Comparison of ENCODE assay signal across 8 cellular contexts in the genomic region with DNA sequence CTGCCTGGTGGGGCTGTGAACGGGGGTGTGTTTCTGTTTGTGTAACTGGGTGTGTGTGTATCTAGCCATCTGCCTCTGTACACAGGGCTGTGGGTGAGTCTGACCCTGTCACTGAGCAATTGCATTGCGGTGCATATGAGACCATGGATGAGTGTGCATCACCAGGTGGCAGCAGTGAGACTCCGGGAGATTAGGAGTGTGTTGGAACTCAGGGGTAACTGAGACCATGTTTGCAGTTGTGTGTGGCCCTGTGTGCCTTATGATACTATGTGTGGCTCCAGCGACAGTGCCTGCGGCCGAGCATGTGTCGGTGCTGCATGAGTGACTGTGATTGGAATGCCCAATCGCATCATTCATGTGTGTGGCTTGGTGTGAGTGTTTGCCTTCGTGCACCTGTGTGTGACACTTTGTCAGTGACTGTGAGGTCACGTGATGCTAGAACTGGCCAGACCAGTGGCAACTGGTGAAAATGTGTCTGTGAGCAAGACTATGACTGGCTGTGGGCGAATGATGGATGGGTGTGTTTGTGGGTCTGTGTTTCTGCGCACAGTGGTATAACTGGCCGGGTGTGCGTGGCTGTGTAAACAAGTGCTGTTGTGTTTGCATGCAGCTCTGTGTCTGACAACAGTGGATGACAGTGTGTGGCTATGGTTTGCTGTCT. TPM values are rescaled to one million over a fixed set of nuclear protein-coding genes. Genes with fewer than 3 reads are reported as not detected.
DNase-seq lines count a peak whose midpoint lies in the region; ATAC-seq and TF ChIP-seq lines count a peak whose summit lies in the region.

No MANE protein-coding gene starts in this region.

- H3K4me1 ChIP-seq in RWPE2 (ENCODE audit: insufficient read depth, poor library complexity, severe bottlenecking) (no peaks in the 10 kb centered on the region), heart right ventricle (peaks cover 0 to 24% (median 6%) of the 10 kb centered on the region in 9 donors)

- H3K36me3 ChIP-seq in RWPE2 (ENCODE audit: low read depth) (no peaks in the 10 kb centered on the region), heart right ventricle (peaks cover 0 to 56% (median 4%) of the 10 kb centered on the region in 9 donors)

- H3K4me3 ChIP-seq in RWPE2 (ENCODE audit: severe bottlenecking) (no peak overlapping the region), heart right ventricle (peak overlapping the region in 6 of 10 donors; percentile 17 to 51 (median 42))

- TF ChIP-seq CTCF in RWPE2 (IDR thresholded peaks at IDR 0.05; ENCODE audit: poor library complexity, severe bottlenecking) (peak; percentile 75), heart right ventricle (IDR thresholded peaks at IDR 0.05) (peak; percentile 48 to 81 (median 70))

- intact Hi-C loops in Right ventricle myocardium inferior (cut with DNase I) = loop anchor here (2.0 to 10.0 kb wide), 2 partner anchors 36 to 470 kb away; no protein-coding TSS in a partner anchor
- intact Hi-C loops in cardiac septum (cut with DNase I) = loop anchor here (10.0 kb wide), 1 partner anchor 470 kb away; no protein-coding TSS in a partner anchor
- intact Hi-C loops in heart right ventricle (cut with DNase I) = loop anchor here in 4 of 10 donors (5.0 to 10.0 kb wide), 4 partner anchors 147 to 650 kb away; no protein-coding TSS in a partner anchor
- intact Hi-C loops in posterior vena cava (cut with DNase I) = no loop called here

- DNase-seq in Right ventricle myocardium inferior (ENCODE audit: missing footprints) (peak; percentile 84), cardiac septum (ENCODE audit: low spot score) (no peak), HK-2 (ENCODE audit: unreplicated experiment) (peak; percentile 45), RWPE2 (ENCODE audit: low spot score) (no peak), amniotic epithelial cell (ENCODE audit: low read depth) (peak; percentile 47), heart right ventricle (peak; percentile 65 to 75), posterior vena cava (ENCODE audit: low spot score) (peak; percentile 90)

- H3K27me3 ChIP-seq in RWPE2 (ENCODE audit: insufficient read depth, poor library complexity, severe bottlenecking) = no peaks in the 10 kb centered on the region
- H3K27me3 ChIP-seq in heart right ventricle = no peaks in the 10 kb centered on the region

- H3K27ac ChIP-seq in RWPE2 (ENCODE audit: poor library complexity, severe bottlenecking) (no peak overlapping the region), heart right ventricle (peak overlapping the region; percentile 1 to 83 (median 56))

- peak; percentile 73 for ATAC-seq in Right ventricle myocardium inferior
- ATAC-seq in RWPE2 (ENCODE audit: low read depth) = peak; percentile 74
- ATAC-seq in heart right ventricle = peak; percentile 58 to 79 (median 77)
- ATAC-seq in GM18505 (IDR thresholded peaks at IDR 0.05; ENCODE audit: unreplicated experiment) = no peak

- no peak for TF ChIP-seq POLR2A in GM18505 (IDR thresholded peaks at IDR 0.05; ENCODE audit: borderline replicate concordance, extremely low read depth, insufficient read depth, insufficient read length)

- no peaks in the 10 kb centered on the region for H3K9me3 ChIP-seq in RWPE2 (ENCODE audit: severe bottlenecking)
- no peaks in the 10 kb centered on the region for H3K9me3 ChIP-seq in heart right ventricle

- WGBS in heart right ventricle, 2 donors = 68 to 75% methylated on average over 14 of the region's 14 CpGs

RNA-seq across cellular contexts. Expression of a gene that starts 14.0 kb away (rescaled TPM):
- total RNA-seq in Right ventricle myocardium inferior (4.4 TPM), cardiac septum (2.6 TPM), heart right ventricle (1 to 10 TPM; 1.2 to 3.7 (median 2.1) TPM), posterior vena cava (1 to 10 TPM; 3.4 to 5.9 TPM)
- polyA plus RNA-seq in heart right ventricle = 1 to 10 TPM; 4.8 to 6.4 TPM

RNA-seq across cellular contexts. Expression of a gene that starts 24.9 kb away (rescaled TPM):
- total RNA-seq in Right ventricle myocardium inferior = 10.7 TPM
- total RNA-seq in cardiac septum = 10.1 TPM
- total RNA-seq in heart right ventricle = 10 to 100 TPM in 6 of 10 donors, 1 to 10 TPM in 4; 6.3 to 17.7 (median 10.1) TPM
- polyA plus RNA-seq in heart right ventricle = 10 to 100 TPM; 13.0 to 20.0 TPM
- 10 to 100 TPM; 32.5 to 40.9 TPM for total RNA-seq in posterior vena cava

RNA-seq across cellular contexts. Expression of a gene that starts 34.5 kb away (rescaled TPM):
- 0.08 TPM for total RNA-seq in Right ventricle myocardium inferior
- 0.22 TPM for total RNA-seq in cardiac septum
- under 1 TPM in 6 of 10 donors, not detected in 4; 0.09 to 0.42 (median 0.30) TPM for total RNA-seq in heart right ventricle
- polyA plus RNA-seq in heart right ventricle = under 1 TPM; 0.13 to 0.66 TPM
- total RNA-seq in posterior vena cava = under 1 TPM; 0.14 to 0.51 TPM

Comparison
In these comparisons a context has a peak if more than half of its experiments do, and no peak if none do; other contexts are left out.
1. DNase-seq: peak in Right ventricle myocardium inferior (single experiment), HK-2 (single experiment), amniotic epithelial cell (single experiment), heart right ventricle (2 of 2) and posterior vena cava (single experiment); none in cardiac septum (single experiment) and RWPE2 (single experiment).
2. intact Hi-C loops: an anchor here in Right ventricle myocardium inferior (2.0 to 10.0 kb wide) and cardiac septum (10.0 kb wide); none called in posterior vena cava.